In the genomic region with DNA sequence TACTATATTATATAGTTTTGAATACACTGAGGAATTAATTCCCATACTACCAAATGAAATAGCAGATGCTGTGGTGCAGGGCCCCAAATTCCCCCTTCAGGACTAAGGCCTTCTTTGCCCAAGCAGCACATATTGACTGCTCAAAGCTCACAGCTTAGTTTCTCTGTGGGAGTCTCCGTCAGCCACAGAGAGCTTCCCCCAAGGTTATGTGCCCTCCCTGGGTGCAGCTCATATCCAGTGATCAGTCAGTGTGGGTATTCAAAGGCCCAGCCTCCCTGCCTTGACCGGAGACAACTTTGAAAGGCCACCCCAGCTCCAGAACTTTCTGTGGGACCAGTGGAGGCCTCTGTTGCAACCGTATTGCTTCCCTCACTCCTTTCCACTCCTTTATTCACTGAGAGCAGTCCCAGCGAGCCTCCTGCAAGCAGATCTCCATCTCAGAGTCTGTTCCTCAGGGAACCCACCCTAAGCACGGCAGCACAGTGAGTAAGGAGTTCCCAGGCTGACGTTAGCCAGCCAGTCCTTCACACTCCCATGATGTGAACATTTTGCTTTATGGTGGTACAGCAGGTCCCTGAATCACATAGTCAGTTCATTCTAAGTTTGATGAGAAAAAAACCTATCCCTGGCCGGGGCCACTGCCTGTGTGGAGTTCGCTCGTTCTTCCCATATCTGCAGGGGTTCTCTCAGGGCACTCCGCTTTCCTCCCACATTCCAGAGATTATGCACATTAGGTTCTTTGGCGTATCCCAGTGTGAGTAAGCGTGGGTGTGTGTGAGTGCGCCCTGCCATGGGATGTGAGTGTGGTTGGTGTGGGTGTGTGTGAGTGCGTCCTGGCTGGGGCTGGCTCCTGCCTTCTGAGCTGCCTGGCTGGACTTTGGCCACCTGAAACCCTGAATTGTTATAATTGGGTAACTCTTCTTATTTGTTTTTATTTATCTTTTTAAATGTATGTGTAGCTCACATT, we compare ENCODE assay signal across 14 cellular contexts.
DNase-seq lines count a peak whose midpoint lies in the region; ATAC-seq and TF ChIP-seq lines count a peak whose summit lies in the region.
"Had no signal": no experiment of that assay in that cellular context is flagged by ENCODE, and none has a peak within 500 bp of the region (broad histone marks: within the 10 kb centered on the region; RNA-seq: fewer than 3 reads in every experiment).

No MANE protein-coding gene starts in this region.

- no peak overlapping the region for H4K91ac ChIP-seq in mesenchymal stem cell (ENCODE audit: low read length)

- no peaks in the 10 kb centered on the region for H3K36me3 ChIP-seq in mesenchymal stem cell (ENCODE audit: control insufficient read depth in 1 of 2, insufficient read depth in 2 of 2, low read depth in 1 of 2, low read length in 2 of 2)
- H3K36me3 ChIP-seq: uterus had no signal

- H3K18ac ChIP-seq in mesenchymal stem cell (ENCODE audit: low read depth in 1 of 2, low read length in 2 of 2) = peak overlapping the region in 1 of 2 experiments; percentile 73

- H2BK5ac ChIP-seq in mesenchymal stem cell (ENCODE audit: low read depth, low read length, poor library complexity, severe bottlenecking) = no peak overlapping the region

- no peak overlapping the region for H2BK120ac ChIP-seq in mesenchymal stem cell (ENCODE audit: low read depth, low read length)

- no peak overlapping the region for H3K4me3 ChIP-seq in epithelial cell of proximal tubule (ENCODE audit: low read depth, low read length)
- H3K4me3 ChIP-seq in mesenchymal stem cell (ENCODE audit: insufficient read depth in 1 of 2, low read depth in 1 of 2, low read length in 2 of 2) = no peak overlapping the region
- H3K4me3 ChIP-seq: uterus had no signal

- DNase-seq in Ammon's horn (ENCODE audit: low spot score) (peak; percentile 36), LoVo (ENCODE audit: low spot score) (peak; percentile 88), epithelial cell of proximal tubule (ENCODE audit: low read depth) (peak; percentile 82), mesenchymal stem cell (peak; percentile 42), C1 segment of cervical spinal cord (lab: John Stamatoyannopoulos, UW) (no peak), DMS153 treated with DMSO at 0.1 percent for 48 hours (lab: John Stamatoyannopoulos, UW; ENCODE audit: unreplicated experiment) (no peak)
- DNase-seq: activated CD8-positive, alpha-beta memory T cell treated with anti-CD3 and anti-CD28 coated beads, Interleukin-2, amount 50 U/mL, for 48 hours; amygdala; MM.1S; NCI-H446 treated with DMSO at 0.1 percent for 48 hours; SIG-M5; uterus had no signal

- no peak overlapping the region for H3K4ac ChIP-seq in mesenchymal stem cell (ENCODE audit: low read depth in 1 of 2, low read length in 2 of 2)

- no peaks in the 10 kb centered on the region for H3K79me1 ChIP-seq in mesenchymal stem cell (replicated peaks; ENCODE audit: low read length, poor library complexity, severe bottlenecking)

- no peak overlapping the region for H3K23ac ChIP-seq in mesenchymal stem cell (ENCODE audit: low read length in 2 of 2)

- no peak overlapping the region for H2AK5ac ChIP-seq in mesenchymal stem cell (ENCODE audit: low read length, severe bottlenecking)

- no peak overlapping the region for H3K4me2 ChIP-seq in mesenchymal stem cell (ENCODE audit: low read length, poor library complexity, severe bottlenecking)

- ATAC-seq in HG03135 (IDR thresholded peaks at IDR 0.05; ENCODE audit: unreplicated experiment) (no peak), HG03025 (IDR thresholded peaks at IDR 0.05; ENCODE audit: low FRiP score, unreplicated experiment) (no peak)

- peaks cover 2% of the 10 kb centered on the region for H3K9me3 ChIP-seq in mesenchymal stem cell (ENCODE audit: control insufficient read depth, low read length)
- H3K9me3 ChIP-seq: uterus had no signal

- H2BK15ac ChIP-seq in mesenchymal stem cell (ENCODE audit: low read depth, poor library complexity, severe bottlenecking) = no peak overlapping the region

- H2BK12ac ChIP-seq in mesenchymal stem cell (ENCODE audit: low read length in 2 of 2) = peak overlapping the region; percentile 21 to 41

- no peak overlapping the region for H3K27ac ChIP-seq in mesenchymal stem cell (ENCODE audit: low read length, poor library complexity, severe bottlenecking)
- H3K27ac ChIP-seq: uterus had no signal

- peak overlapping the region in 1 of 2 experiments; percentile 69 for H3K14ac ChIP-seq in mesenchymal stem cell (ENCODE audit: low read length in 2 of 2)

- no peak overlapping the region for H4K8ac ChIP-seq in mesenchymal stem cell (ENCODE audit: low read length)

- no peak overlapping the region for H2AFZ ChIP-seq in mesenchymal stem cell (ENCODE audit: low read depth, low read length)

- TF ChIP-seq CTCF in epithelial cell of proximal tubule (conservative IDR thresholded peaks at IDR 0.05; ENCODE audit: low read depth, low read length) = no peak

- no peak overlapping the region for H3K9ac ChIP-seq in mesenchymal stem cell (ENCODE audit: low read length)

- WGBS in mesenchymal stem cell = 79% methylated on average over 13 of the region's 14 CpGs

- peaks cover 0 to 4% of the 10 kb centered on the region in 2 experiments for H3K27me3 ChIP-seq in mesenchymal stem cell (ENCODE audit: control insufficient read depth in 1 of 2, insufficient read depth in 1 of 2, low read length in 2 of 2)
- H3K27me3 ChIP-seq: uterus had no signal

- peaks cover 6% of the 10 kb centered on the region for H3K4me1 ChIP-seq in mesenchymal stem cell (ENCODE audit: control insufficient read depth, insufficient read depth, low read depth, low read length)
- H3K4me1 ChIP-seq: uterus had no signal

Comparison
In these comparisons a context has a peak if more than half of its experiments do, and no peak if none do; other contexts are left out.
1. DNase-seq: peak in Ammon's horn (single experiment), LoVo (single experiment), epithelial cell of proximal tubule (single experiment) and mesenchymal stem cell (single experiment); none in C1 segment of cervical spinal cord (0 of 14) and DMS153 treated with DMSO at 0.1 percent for 48 hours (single experiment).